Comparison of ENCODE assay signal across 8 cellular contexts in genomic region chr11:96307748-96308133, GRCh38. TPM values are rescaled to one million over a fixed set of nuclear protein-coding genes. Genes with fewer than 3 reads are reported as not detected.
DNase-seq lines count a peak whose midpoint lies in the region; ATAC-seq and TF ChIP-seq lines count a peak whose summit lies in the region.

No MANE protein-coding gene starts in this region.

- no peak for ATAC-seq in GM18868 (IDR thresholded peaks at IDR 0.05; ENCODE audit: unreplicated experiment)
- ATAC-seq in HG03097 (IDR thresholded peaks at IDR 0.05; ENCODE audit: low FRiP score, unreplicated experiment), result no peak
- ATAC-seq in GM18873 (IDR thresholded peaks at IDR 0.05; ENCODE audit: low FRiP score, unreplicated experiment), result no peak
- no peak for ATAC-seq in HG03565 (IDR thresholded peaks at IDR 0.05; ENCODE audit: unreplicated experiment)

- H3K4me1 ChIP-seq in duodenal mucosa (ENCODE audit: control insufficient read depth in 1 of 2, insufficient read depth in 2 of 2, low read length in 2 of 2), result peaks cover 28 to 54% of the 10 kb centered on the region in 2 donors

- no peaks in the 10 kb centered on the region for H3K36me3 ChIP-seq in duodenal mucosa (ENCODE audit: control insufficient read depth in 1 of 2, insufficient read depth in 2 of 2, low read length in 2 of 2)

- no peaks in the 10 kb centered on the region for H3K9me3 ChIP-seq in duodenal mucosa (ENCODE audit: control insufficient read depth in 1 of 2, low read length in 2 of 2)

- peak overlapping the region; percentile 96 for H3K27ac Mint-ChIP-seq in neural crest cell (ENCODE audit: unreplicated experiment)

- TF ChIP-seq CTCF in AG10803 (conservative IDR thresholded peaks at IDR 0.05; ENCODE audit: low read length) (no peak), NB4 (IDR thresholded peaks at IDR 0.05; ENCODE audit: low read depth, low read length) (no peak), neural crest cell (conservative IDR thresholded peaks at IDR 0.05) (no peak)

- H3K9ac ChIP-seq in duodenal mucosa (ENCODE audit: low read depth in 1 of 2, low read length in 2 of 2), result peak overlapping the region; percentile 26 to 37

- H3K4me3 Mint-ChIP-seq in neural crest cell, result peak overlapping the region; percentile 74

- peak overlapping the region; percentile 67 for H3K27ac ChIP-seq in duodenal mucosa (ENCODE audit: low read depth, low read length)

- H3K36me3 Mint-ChIP-seq in neural crest cell (ENCODE audit: low read depth), result no peaks in the 10 kb centered on the region

- no peaks in the 10 kb centered on the region for H3K9me3 Mint-ChIP-seq in neural crest cell

- no peaks in the 10 kb centered on the region for H3K27me3 Mint-ChIP-seq in neural crest cell (ENCODE audit: low read depth)

- H3K4me3 ChIP-seq in AG10803 (ENCODE audit: low read length) (peak overlapping the region; percentile 48), NB4 (ENCODE audit: low read depth, low read length) (no peak overlapping the region), duodenal mucosa (ENCODE audit: low read depth in 1 of 2, low read length in 2 of 2) (peak overlapping the region; percentile 33 to 39)

- no peaks in the 10 kb centered on the region for H3K27me3 ChIP-seq in duodenal mucosa (ENCODE audit: control insufficient read depth in 1 of 2, insufficient read depth in 2 of 2, low read length in 2 of 2)

- peak; percentile 87 for DNase-seq in AG10803 (ENCODE audit: low read depth)
- DNase-seq in NB4 (ENCODE audit: low read depth), result peak; percentile 25
- no peak for DNase-seq in neural crest cell (ENCODE audit: low read depth, low spot score)

- no peak for TF ChIP-seq POLR2A in NB4 (IDR thresholded peaks at IDR 0.05; ENCODE audit: extremely low read depth, insufficient read length)

- peaks cover 60% of the 10 kb centered on the region for H3K4me1 Mint-ChIP-seq in neural crest cell

RNA-seq across cellular contexts. Expression of gene MAML2, which starts 35.3 kb away (rescaled TPM):
- total RNA-seq in neural crest cell, result 18.7 and 20.5 TPM in 2 replicates
